In genomic region chr7:70694357-70694908, GRCh38 we compare ENCODE assay signal across 8 cellular contexts.
DNase-seq lines count a peak whose midpoint lies in the region; ATAC-seq and TF ChIP-seq lines count a peak whose summit lies in the region.

No MANE protein-coding gene starts in this region.

- H3K4me3 Mint-ChIP-seq in activated B cell treated with CpG ODN at 0.5 μM for 24 hours (peak overlapping the region; percentile 85), natural killer cell (peak overlapping the region; percentile 100)

- POLR2A ChIA-PET in activated B cell treated with CpG ODN at 0.5 μM for 24 hours (lab: Charles Lee): no interaction called here

- H3K4me1 Mint-ChIP-seq in activated B cell treated with CpG ODN at 0.5 μM for 24 hours: peaks cover 15% of the 10 kb centered on the region
- H3K4me1 Mint-ChIP-seq in natural killer cell: peaks cover 41 to 48% of the 10 kb centered on the region in 2 donors

- intact Hi-C loops in activated B cell treated with CpG ODN at 0.5 μM for 24 hours (cut with micrococcal nuclease): loop anchor here (10.0 kb wide), 6 partner anchors 280 to 1100 kb away; partner anchors contain the start of gene AUTS2
- intact Hi-C loops in natural killer cell (cut with micrococcal nuclease): loop anchor here (2.0 to 10.0 kb wide), 4 partner anchors 16 to 630 kb away; no protein-coding TSS in a partner anchor

- ATAC-seq in GM19372 (IDR thresholded peaks at IDR 0.05; ENCODE audit: low read depth, unreplicated experiment): peak; percentile 42
- peak; percentile 20 for ATAC-seq in HG03565 (IDR thresholded peaks at IDR 0.05; ENCODE audit: unreplicated experiment)
- ATAC-seq in activated B cell treated with CpG ODN at 0.5 μM for 24 hours (ENCODE audit: low read depth): peak; percentile 33
- peak; percentile 30 to 49 (median 36) for ATAC-seq in natural killer cell

- TF ChIP-seq CTCF in activated B cell treated with CpG ODN at 0.5 μM for 24 hours (IDR thresholded peaks at IDR 0.05) (no peak), fibroblast of mammary gland (conservative IDR thresholded peaks at IDR 0.05; ENCODE audit: control insufficient read depth, insufficient read depth, low read depth, low read length) (no peak), natural killer cell (IDR thresholded peaks at IDR 0.05) (no peak)

- H3K4me3 ChIP-seq in fibroblast of mammary gland (ENCODE audit: control insufficient read depth, low read depth, low read length): peak overlapping the region; percentile 85

- H3K27me3 Mint-ChIP-seq in activated B cell treated with CpG ODN at 0.5 μM for 24 hours (peaks cover 21% of the 10 kb centered on the region), natural killer cell (ENCODE audit: low read depth in 2 of 2) (no peaks in the 10 kb centered on the region)

- H3K27ac Mint-ChIP-seq in activated B cell treated with CpG ODN at 0.5 μM for 24 hours: no peak overlapping the region
- H3K27ac Mint-ChIP-seq in natural killer cell: peak overlapping the region; percentile 83 to 96

- CTCF ChIA-PET in activated B cell treated with CpG ODN at 0.5 μM for 24 hours (lab: Charles Lee): no interaction called here

- peaks cover 4% of the 10 kb centered on the region for H3K36me3 Mint-ChIP-seq in activated B cell treated with CpG ODN at 0.5 μM for 24 hours (ENCODE audit: low read depth)
- peaks cover 6% of the 10 kb centered on the region for H3K36me3 Mint-ChIP-seq in natural killer cell

- no peaks in the 10 kb centered on the region for H3K9me3 Mint-ChIP-seq in activated B cell treated with CpG ODN at 0.5 μM for 24 hours
- no peaks in the 10 kb centered on the region for H3K9me3 Mint-ChIP-seq in natural killer cell

- DNase-seq in COLO668 (lab: John Stamatoyannopoulos, UW; ENCODE audit: unreplicated experiment) (peak; percentile 70), activated B cell treated with CpG ODN at 0.5 μM for 24 hours (peak; percentile 24), fibroblast of mammary gland (ENCODE audit: low read depth) (no peak), natural killer cell (peak; percentile 38), NK-92 (lab: John Stamatoyannopoulos, UW; ENCODE audit: unreplicated experiment) (no peak), COLO829 (ENCODE audit: low spot score) (no peak)

Comparison
In these comparisons a context has a peak if more than half of its experiments do, and no peak if none do; other contexts are left out.
1. DNase-seq: peak in COLO668 (single experiment), activated B cell treated with CpG ODN at 0.5 μM for 24 hours (single experiment) and natural killer cell (single experiment); none in fibroblast of mammary gland (single experiment), NK-92 (single experiment) and COLO829 (single experiment).
2. Peak in every context shown above with its lines, with median percentiles within 50 percentile points of each other: ATAC-seq.